26 cellular contexts compared by ENCODE assay signal in genomic region chr3:58189691-58190090, GRCh38. TPM values are rescaled to one million over a fixed set of nuclear protein-coding genes. Genes with fewer than 3 reads are reported as not detected.
"Had no signal": no experiment of that assay in that cellular context is flagged by ENCODE, and none has a peak within 500 bp of the region (broad histone marks: within the 10 kb centered on the region; RNA-seq: fewer than 3 reads in every experiment).

No MANE protein-coding gene starts in this region.

- H3K36me3 ChIP-seq: neutrophil, ovary, stomach, suprapubic skin, vagina had no signal

- DNase-seq: activated CD4-positive, alpha-beta memory T cell treated with anti-CD3 and anti-CD28 coated beads for 36 hours; activated CD4-positive, alpha-beta T cell treated with anti-CD3 and anti-CD28 coated beads for 4 hours; activated CD4-positive, CD25-positive, alpha-beta regulatory T cell; activated effector memory CD4-positive, alpha-beta T cell treated with Interleukin-2 at 50 U/mL for 16 hours; activated naive CD4-positive, alpha-beta T cell treated with anti-CD3 and anti-CD28 coated beads, Interleukin-2, amount 10 ng/mL, durations not matched to agents 7 days and 5 days; activated naive CD8-positive, alpha-beta T cell treated with anti-CD3 and anti-CD28 coated beads, Interleukin-2, amount 50 U/mL, for 24 hours; activated T-cell treated with anti-CD3 and anti-CD28 coated beads, Interleukin-2, amount 50 U/mL, for 72 hours; caudate nucleus; effector memory CD4-positive, alpha-beta T cell; foreskin keratinocyte; glutamatergic neuron; hypothalamus; naive thymus-derived CD4-positive, alpha-beta T cell; ovary; small intestine; stimulated activated CD4-positive, alpha-beta T cell treated with anti-CD3 and anti-CD28 coated beads, Interleukin-15, amount 100 ng/mL, for 24 hours; stomach; T-helper 9 cell; trophoblast cell had no signal

- H3K36me3 Mint-ChIP-seq: activated CD4-positive, alpha-beta memory T cell treated with anti-CD3 and anti-CD28 coated beads for 36 hours; activated naive CD4-positive, alpha-beta T cell treated with anti-CD3 and anti-CD28 coated beads, Interleukin-2, amount 10 ng/mL, durations not matched to agents 7 days and 5 days; naive thymus-derived CD4-positive, alpha-beta T cell had no signal

- H3K9me3 ChIP-seq: neutrophil, ovary, stomach, suprapubic skin, vagina had no signal

- H3K4me3 Mint-ChIP-seq: activated CD4-positive, alpha-beta memory T cell treated with anti-CD3 and anti-CD28 coated beads for 36 hours; activated naive CD4-positive, alpha-beta T cell treated with anti-CD3 and anti-CD28 coated beads, Interleukin-2, amount 10 ng/mL, durations not matched to agents 7 days and 5 days; activated naive CD8-positive, alpha-beta T cell treated with anti-CD3 and anti-CD28 coated beads, Interleukin-2, amount 50 U/mL, for 24 hours; activated T-cell treated with anti-CD3 and anti-CD28 coated beads, Interleukin-2, amount 50 U/mL, for 72 hours; naive thymus-derived CD4-positive, alpha-beta T cell; stimulated activated memory B cell treated with anti-CD40 and anti-IgM and Interleukin-4, amounts not matched to agents 10 μg/mL and 1 μg/mL and 100 μg/mL, for 72 hours had no signal

- ATAC-seq: activated naive CD8-positive, alpha-beta T cell treated with anti-CD3 and anti-CD28 coated beads, Interleukin-2, amount 50 U/mL, for 24 hours; activated T-cell treated with anti-CD3 and anti-CD28 coated beads, Interleukin-2, amount 50 U/mL, for 72 hours; foreskin keratinocyte; naive thymus-derived CD4-positive, alpha-beta T cell; sciatic nerve; stimulated activated memory B cell treated with anti-CD40 and anti-IgM and Interleukin-4, amounts not matched to agents 10 μg/mL and 1 μg/mL and 100 μg/mL, for 72 hours had no signal

- H3K9me3 Mint-ChIP-seq: activated CD4-positive, alpha-beta memory T cell treated with anti-CD3 and anti-CD28 coated beads for 36 hours; activated naive CD4-positive, alpha-beta T cell treated with anti-CD3 and anti-CD28 coated beads, Interleukin-2, amount 10 ng/mL, durations not matched to agents 7 days and 5 days; activated naive CD8-positive, alpha-beta T cell treated with anti-CD3 and anti-CD28 coated beads, Interleukin-2, amount 50 U/mL, for 24 hours; activated T-cell treated with anti-CD3 and anti-CD28 coated beads, Interleukin-2, amount 50 U/mL, for 72 hours; naive thymus-derived CD4-positive, alpha-beta T cell; stimulated activated memory B cell treated with anti-CD40 and anti-IgM and Interleukin-4, amounts not matched to agents 10 μg/mL and 1 μg/mL and 100 μg/mL, for 72 hours had no signal

- H3K4me3 ChIP-seq: lung, ovary, stomach, suprapubic skin, vagina had no signal

- H3K27ac ChIP-seq: foreskin keratinocyte, neutrophil, ovary, stomach, suprapubic skin had no signal

- H3K27me3 ChIP-seq: foreskin keratinocyte, neutrophil, ovary, stomach, suprapubic skin, vagina had no signal

- H3K27me3 Mint-ChIP-seq: activated CD4-positive, alpha-beta memory T cell treated with anti-CD3 and anti-CD28 coated beads for 36 hours; activated naive CD8-positive, alpha-beta T cell treated with anti-CD3 and anti-CD28 coated beads, Interleukin-2, amount 50 U/mL, for 24 hours; naive thymus-derived CD4-positive, alpha-beta T cell; stimulated activated memory B cell treated with anti-CD40 and anti-IgM and Interleukin-4, amounts not matched to agents 10 μg/mL and 1 μg/mL and 100 μg/mL, for 72 hours had no signal

- H3K27ac Mint-ChIP-seq: activated CD4-positive, alpha-beta memory T cell treated with anti-CD3 and anti-CD28 coated beads for 36 hours; activated naive CD4-positive, alpha-beta T cell treated with anti-CD3 and anti-CD28 coated beads, Interleukin-2, amount 10 ng/mL, durations not matched to agents 7 days and 5 days; activated naive CD8-positive, alpha-beta T cell treated with anti-CD3 and anti-CD28 coated beads, Interleukin-2, amount 50 U/mL, for 24 hours; activated T-cell treated with anti-CD3 and anti-CD28 coated beads, Interleukin-2, amount 50 U/mL, for 72 hours; naive thymus-derived CD4-positive, alpha-beta T cell; stimulated activated memory B cell treated with anti-CD40 and anti-IgM and Interleukin-4, amounts not matched to agents 10 μg/mL and 1 μg/mL and 100 μg/mL, for 72 hours had no signal

RNA-seq across cellular contexts. Expression of gene DNASE1L3, which starts 21.1 kb away (rescaled TPM):
- total RNA-seq: activated CD4-positive, alpha-beta memory T cell treated with anti-CD3 and anti-CD28 coated beads for 36 hours; activated T-cell treated with anti-CD3 and anti-CD28 coated beads, Interleukin-2, amount 50 U/mL, for 72 hours; foreskin keratinocyte; T-helper 1 cell treated with Interleukin-12 subunit alpha and Interleukin-12 subunit beta and Interleukin-4 antibody, amounts not matched to agents 30 ng/mL and 1 ng/mL, for 36 hours had no signal
